Comparison of ENCODE assay signal across 34 cellular contexts in genomic region chr13:47719164-47719563, GRCh38.
"Had no signal": no experiment of that assay in that cellular context is flagged by ENCODE, and none has a peak within 500 bp of the region (broad histone marks: within the 10 kb centered on the region; RNA-seq: fewer than 3 reads in every experiment).

No MANE protein-coding gene starts in this region.

- H3K9me3 ChIP-seq: adrenal gland, ascending aorta, body of pancreas, breast epithelium had no signal

- H3K27me3 ChIP-seq: adrenal gland, ascending aorta, body of pancreas, brain microvascular endothelial cell, breast epithelium, cardiac muscle cell had no signal

- DNase-seq: activated effector memory CD4-positive, alpha-beta T cell treated with anti-CD3 and anti-CD28 coated beads, Interleukin-2, amount 50 U/mL, for 16 hours; activated effector memory CD4-positive, alpha-beta T cell treated with Interleukin-2 at 50 U/mL for 16 hours; activated gamma-delta T cell; activated gamma-delta T cell treated with Interleukin-2 at 50 U/mL for 16 hours; activated naive CD4-positive, alpha-beta T cell; activated naive CD4-positive, alpha-beta T cell treated with anti-CD3 and anti-CD28 coated beads for 36 hours; activated naive CD4-positive, alpha-beta T cell treated with anti-CD3 and anti-CD28 coated beads, Interleukin-2, amount 10 ng/mL, durations not matched to agents 7 days and 5 days; activated naive CD4-positive, alpha-beta T cell treated with anti-CD3 and anti-CD28 coated beads, Interleukin-2, amount 50 U/mL, for 16 hours; activated naive CD4-positive, alpha-beta T cell treated with Interleukin-2 at 50 U/mL for 16 hours; activated naive CD8-positive, alpha-beta T cell treated with anti-CD3 and anti-CD28 coated beads for 36 hours; activated naive CD8-positive, alpha-beta T cell treated with anti-CD3 and anti-CD28 coated beads, Interleukin-2, amount 10 ng/mL, durations not matched to agents 7 days and 5 days; activated naive CD8-positive, alpha-beta T cell treated with anti-CD3 and anti-CD28 coated beads, Interleukin-2, amount 50 U/mL, for 24 hours; activated T-cell treated with anti-CD3 and anti-CD28 coated beads, Interleukin-2, amount 50 U/mL, for 1 hour; activated T-cell treated with anti-CD3 and anti-CD28 coated beads, Interleukin-2, amount 50 U/mL, for 24 hours; activated T-cell treated with anti-CD3 and anti-CD28 coated beads, Interleukin-2, amount 50 U/mL, for 4 hours; activated T-cell treated with anti-CD3 and anti-CD28 coated beads, Interleukin-2, amount 50 U/mL, for 48 hours; activated T-cell treated with anti-CD3 and anti-CD28 coated beads, Interleukin-2, amount 50 U/mL, for 72 hours; adrenal gland; amniotic stem cell; amygdala; anterior cingulate cortex; aorta; body of pancreas; brain microvascular endothelial cell; caudate nucleus; central memory CD4-positive, alpha-beta T cell; cerebellar nuclear complex had no signal

- ATAC-seq: activated naive CD4-positive, alpha-beta T cell treated with anti-CD3 and anti-CD28 coated beads, Interleukin-2, amount 50 U/mL, for 72 hours; activated naive CD8-positive, alpha-beta T cell treated with anti-CD3 and anti-CD28 coated beads, Interleukin-2, amount 50 U/mL, for 24 hours; activated T-cell treated with anti-CD3 and anti-CD28 coated beads, Interleukin-2, amount 50 U/mL, for 4 hours; activated T-cell treated with anti-CD3 and anti-CD28 coated beads, Interleukin-2, amount 50 U/mL, for 72 hours; activated T-helper 17 cell treated with anti-CD3 and anti-CD28 coated beads, Interleukin-2, amount 50 U/mL, for 72 hours; body of pancreas had no signal

- H3K36me3 ChIP-seq: adrenal gland, ascending aorta, brain microvascular endothelial cell, breast epithelium, cardiac muscle cell had no signal

- H3K27ac ChIP-seq: adrenal gland, ascending aorta, body of pancreas, brain microvascular endothelial cell, breast epithelium, cardiac muscle cell had no signal

- H3K4me3 ChIP-seq: adrenal gland, ascending aorta, body of pancreas, breast epithelium, cardiac muscle cell had no signal

- FAIRE-seq: astrocyte, bronchial epithelial cell had no signal

- H3K4me1 ChIP-seq: adrenal gland, ascending aorta, body of pancreas, breast epithelium had no signal
